In the genomic region with DNA sequence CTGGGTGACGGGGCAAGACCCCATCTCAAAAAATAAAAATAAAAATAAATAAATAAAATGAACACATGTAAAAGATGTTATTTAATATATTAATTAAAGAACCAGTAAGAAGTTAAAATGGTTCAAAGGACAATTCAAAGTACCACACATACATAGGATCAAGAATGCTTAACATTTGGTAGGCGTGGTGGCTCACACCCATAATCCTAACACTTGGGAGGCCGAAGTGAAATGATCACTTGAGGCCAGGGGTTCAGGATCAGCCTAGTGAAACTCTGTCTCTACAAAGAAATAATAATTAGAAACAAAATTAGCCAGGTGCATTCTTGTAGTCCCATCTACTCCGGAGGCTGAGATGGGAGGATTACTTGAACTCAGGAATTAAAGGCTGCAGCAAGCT, we compare ENCODE assay signal across 25 cellular contexts.
"Had no signal": no experiment of that assay in that cellular context is flagged by ENCODE, and none has a peak within 500 bp of the region (broad histone marks: within the 10 kb centered on the region; RNA-seq: fewer than 3 reads in every experiment).

No MANE protein-coding gene starts in this region.

- H3K4me1 ChIP-seq: tibial nerve, upper lobe of left lung, vagina had no signal

- H2AFZ ChIP-seq: neural progenitor cell, parathyroid adenoma had no signal

- H3K9me3 ChIP-seq: ovary, psoas muscle, stomach, thoracic aorta, thyroid gland, tibial nerve, upper lobe of left lung, vagina had no signal

- ATAC-seq: naive thymus-derived CD4-positive, alpha-beta T cell; natural killer cell; psoas muscle; right cardiac atrium; sciatic nerve; stimulated activated effector memory CD8-positive, alpha-beta T cell treated with anti-CD3 and anti-CD28 coated beads, Interleukin-12 subunit alpha, Interleukin-12 subunit beta, amount 100 ng/mL, for 72 hours; stimulated activated naive B cell treated with anti-CD40 and anti-IgM and Interleukin-4, amounts not matched to agents 10 μg/mL and 1 μg/mL and 100 μg/mL, for 72 hours had no signal

- H3K4me3 ChIP-seq: neural progenitor cell, ovary, psoas muscle, skin epidermis, stomach, thoracic aorta, thyroid gland, tibial nerve, upper lobe of left lung, vagina had no signal

- H3K27me3 ChIP-seq: neural progenitor cell, ovary, stomach, thyroid gland, tibial nerve, upper lobe of left lung, vagina had no signal

- DNase-seq: naive thymus-derived CD4-positive, alpha-beta T cell; natural killer cell; occipital lobe; ovary; psoas muscle; right cardiac atrium; stimulated activated CD4-positive, alpha-beta T cell treated with anti-CD3 and anti-CD28 coated beads, Interleukin-15, amount 100 ng/mL, for 24 hours; stimulated activated CD4-positive, alpha-beta T cell treated with anti-CD3 and anti-CD28 coated beads, Interleukin-2, amount 100 ng/mL, for 24 hours; stimulated activated CD4-positive, alpha-beta T cell treated with anti-CD3 and anti-CD28 coated beads, Interleukin-2, amount 100 ng/mL, for 48 hours; stimulated activated CD4-positive, alpha-beta T cell treated with anti-CD3 and anti-CD28 coated beads, Interleukin-4, amount 100 ng/mL, for 24 hours; stimulated activated naive B cell treated with anti-CD40 and anti-IgM and Interleukin-4, amounts not matched to agents 10 μg/mL and 1 μg/mL and 100 μg/mL, for 72 hours; stimulated activated naive CD4-positive, alpha-beta T cell treated with Interleukin-2 at 50 U/mL for 16 hours; stomach; thyroid gland; trophoblast cell; upper lobe of left lung had no signal

- FAIRE-seq: urothelium cell line had no signal

- H3K9ac ChIP-seq: neural progenitor cell, parathyroid adenoma had no signal

- H3K4me2 ChIP-seq: neural progenitor cell had no signal

- H3K36me3 ChIP-seq: neural progenitor cell, ovary, thoracic aorta, thyroid gland, tibial nerve had no signal

- H3K27ac ChIP-seq: neural progenitor cell, ovary, parathyroid adenoma, psoas muscle, skin epidermis, stomach, thoracic aorta, thyroid gland, tibial nerve, upper lobe of left lung, vagina had no signal
